8 cellular contexts compared by ENCODE assay signal in the genomic region with DNA sequence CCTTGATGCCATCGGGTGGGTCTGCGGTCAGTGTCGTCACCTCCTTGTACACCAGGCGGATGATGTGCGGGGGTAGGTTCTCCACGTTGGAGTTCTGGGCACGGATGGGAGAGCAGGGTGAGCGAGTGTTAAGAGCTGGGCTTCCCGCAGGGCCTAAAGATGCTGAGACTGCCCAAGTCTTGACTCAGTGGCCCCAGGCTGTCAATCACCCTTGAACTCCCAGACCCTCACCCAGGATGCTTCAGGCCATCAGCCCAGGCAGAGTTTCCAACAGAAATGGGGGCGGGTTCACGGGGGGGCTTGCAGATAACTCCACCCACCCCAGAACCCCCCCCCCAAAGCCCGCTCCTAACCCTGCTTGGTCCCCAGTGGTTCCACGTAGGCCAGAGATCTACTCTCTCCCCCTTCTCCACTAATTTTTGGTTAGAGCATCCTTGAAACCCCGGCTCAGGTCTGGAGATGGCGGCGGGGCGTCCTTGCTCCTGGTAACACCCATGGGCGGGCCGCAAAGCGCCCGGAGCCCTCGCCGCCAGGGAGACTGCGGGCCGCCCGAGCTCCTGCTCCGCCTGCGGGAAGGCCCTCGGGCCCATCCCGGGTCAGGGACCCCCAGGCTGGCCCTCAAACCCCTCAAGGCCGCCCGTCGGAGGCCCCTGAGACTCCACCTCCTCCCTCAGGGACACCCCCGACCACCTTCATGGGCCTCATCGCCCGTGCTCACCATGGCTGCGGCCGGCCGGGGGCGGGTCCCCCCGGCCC. TPM values are rescaled to one million over a fixed set of nuclear protein-coding genes. Genes with fewer than 3 reads are reported as not detected.
A peak's percentile ranks its signal among the peaks of the same experiment; 100 is the strongest.
DNase-seq lines count a peak whose midpoint lies in the region; ATAC-seq and TF ChIP-seq lines count a peak whose summit lies in the region.

No MANE protein-coding gene starts in this region.

- TF ChIP-seq EP300 in gastroesophageal sphincter (IDR thresholded peaks at IDR 0.05), result no peak

- POLR2A ChIA-PET in AG04450 (lab: Yijun Ruan, JAX), result interaction anchor here (0.6 to 5.3 kb wide), 32 partner anchors 9 to 261 kb away, joined by 3 to 93 read pairs (median 6); a partner anchor contains a TSS

- H2AK5ac ChIP-seq in trophoblast cell (ENCODE audit: low read length), result peak overlapping the region; percentile 64

- H3K27me3 ChIP-seq in AG04450 (ENCODE audit: control insufficient read depth, insufficient read depth, low read length) (no peaks in the 10 kb centered on the region), gastroesophageal sphincter (no peaks in the 10 kb centered on the region), trophoblast cell (ENCODE audit: insufficient read depth, low read length) (no peaks in the 10 kb centered on the region)

- no peak for TF ChIP-seq POLR2A in gastroesophageal sphincter (IDR thresholded peaks at IDR 0.05)

- H4K91ac ChIP-seq in trophoblast cell (ENCODE audit: low read depth, low read length), result peak overlapping the region; percentile 98

- H3K4me3 ChIP-seq in AG04450 (ENCODE audit: low read depth, low read length), result peak overlapping the region; percentile 83
- H3K4me3 ChIP-seq in gastroesophageal sphincter, result peak overlapping the region; percentile 55 to 85
- H3K4me3 ChIP-seq in trophoblast cell (ENCODE audit: low read depth, low read length), result peak overlapping the region; percentile 88

- H3K4ac ChIP-seq in trophoblast cell (ENCODE audit: low read depth, low read length), result peak overlapping the region; percentile 95

- H3K9me3 ChIP-seq in AG04450 (ENCODE audit: control insufficient read depth, insufficient read depth, low read length) (no peaks in the 10 kb centered on the region), gastroesophageal sphincter (no peaks in the 10 kb centered on the region), trophoblast cell (ENCODE audit: insufficient read depth, low read depth, low read length) (peaks cover 6% of the 10 kb centered on the region)

- peak overlapping the region; percentile 38 for H4K12ac ChIP-seq in trophoblast cell (ENCODE audit: low read depth, low read length)

- no peak overlapping the region for H2AFZ ChIP-seq in trophoblast cell (ENCODE audit: insufficient read depth, low read length, poor library complexity)

- DNase-seq in AG04450 (ENCODE audit: low read depth, low spot score), result no peak
- peak; percentile 80 for DNase-seq in activated effector memory CD4-positive, alpha-beta T cell treated with anti-CD3 and anti-CD28 coated beads, Interleukin-2, amount 50 U/mL, for 16 hours
- peak; percentile 51 to 65 for DNase-seq in trophoblast cell
- DNase-seq in OCI-M1 (lab: John Stamatoyannopoulos, UW), result no peak
- DNase-seq in SW480 (ENCODE audit: low spot score), result no peak

- H3K27ac ChIP-seq in AG04450 (ENCODE audit: low read depth, low read length), result peak overlapping the region; percentile 39
- peak overlapping the region; percentile 73 to 98 (median 96) for H3K27ac ChIP-seq in gastroesophageal sphincter
- peak overlapping the region; percentile 94 for H3K27ac ChIP-seq in trophoblast cell (ENCODE audit: low read depth, low read length)

- peak overlapping the region; percentile 90 for H3K14ac ChIP-seq in trophoblast cell (ENCODE audit: low read length)

- H2BK5ac ChIP-seq in trophoblast cell (ENCODE audit: low read depth, low read length, poor library complexity), result peak overlapping the region; percentile 67

- H3K36me3 ChIP-seq in gastroesophageal sphincter, result peaks cover 0 to 42% of the 10 kb centered on the region in 2 donors
- H3K36me3 ChIP-seq in trophoblast cell (ENCODE audit: control insufficient read depth in 1 of 2, insufficient read depth in 2 of 2, low read length in 2 of 2), result peaks cover 36 to 40% of the 10 kb centered on the region in 2 experiments

- peak overlapping the region; percentile 80 for H3K18ac ChIP-seq in trophoblast cell (ENCODE audit: low read length)

- H2BK12ac ChIP-seq in trophoblast cell (ENCODE audit: low read length), result no peak overlapping the region

- peaks cover 12% of the 10 kb centered on the region for H3K79me1 ChIP-seq in trophoblast cell (ENCODE audit: low read length)

- peak overlapping the region; percentile 75 for H4K8ac ChIP-seq in trophoblast cell (ENCODE audit: low read depth, low read length)

- CTCF ChIA-PET in AG04450 (lab: Charles Lee), result interaction anchor here (1.0 to 1.5 kb wide), 3 partner anchors 61 to 199 kb away, joined by 3 to 4 read pairs (median 3); no protein-coding TSS in a partner anchor

- H3K79me2 ChIP-seq in trophoblast cell (ENCODE audit: control insufficient read depth, insufficient read depth, low read length, poor library complexity), result peaks cover 18% of the 10 kb centered on the region

- H3K4me2 ChIP-seq in trophoblast cell (ENCODE audit: low read length), result peak overlapping the region; percentile 73

- H3K4me1 ChIP-seq in gastroesophageal sphincter, result peaks cover 0 to 22% (median 16%) of the 10 kb centered on the region in 3 donors
- H3K4me1 ChIP-seq in trophoblast cell (ENCODE audit: control insufficient read depth in 1 of 2, insufficient read depth in 2 of 2, low read length in 2 of 2), result peaks cover 12 to 19% of the 10 kb centered on the region in 2 experiments

- H3K9ac ChIP-seq in trophoblast cell (ENCODE audit: low read length), result peak overlapping the region; percentile 97

- ATAC-seq in GM18858 (IDR thresholded peaks at IDR 0.05; ENCODE audit: unreplicated experiment), result peak; percentile 19
- ATAC-seq in HG03571 (IDR thresholded peaks at IDR 0.05; ENCODE audit: unreplicated experiment), result peak; percentile 9
- ATAC-seq in gastroesophageal sphincter, result peak; percentile 1

- WGBS in gastroesophageal sphincter (ENCODE audit: low coverage in 1 of 2), 2 donors, result 0% methylated on average over 1 of the region's 41 CpGs; no CpG with 5 or more reads in 1 of the 2 donors
- whole genome bisulfite sequencing in trophoblast cell (ENCODE audit: extremely low coverage, insufficient coverage, insufficient read length), result no CpG with 5 or more reads among the region's 41 CpGs

- H3K23ac ChIP-seq in trophoblast cell (ENCODE audit: low read length), result no peak overlapping the region

- H2BK120ac ChIP-seq in trophoblast cell (ENCODE audit: insufficient read depth, low read length, poor library complexity), result peak overlapping the region; percentile 85

- TF ChIP-seq CTCF in AG04450 (IDR thresholded peaks at IDR 0.05; ENCODE audit: low read depth, low read length) (no peak), gastroesophageal sphincter (IDR thresholded peaks at IDR 0.05) (no peak)

RNA-seq across cellular contexts. Expression of a gene that starts 0.5 kb away (rescaled TPM):
- polyA plus RNA-seq in AG04450 (2011; rRNA removed), result 28.9 and 39.0 TPM in 2 replicates
- 34.5 and 41.0 TPM in 2 replicates for polyA minus RNA-seq in AG04450 (2011; rRNA and poly(A)+ RNA removed)
- 10 to 100 TPM; 12.6 to 17.7 (median 15.4) TPM for total RNA-seq in gastroesophageal sphincter
- 90.9 and 103 TPM in 2 replicates for polyA plus RNA-seq in trophoblast cell (2013)

RNA-seq across cellular contexts. Expression of a gene that starts 21.3 kb away (rescaled TPM):
- 325 and 535 TPM in 2 replicates for polyA plus RNA-seq in AG04450 (2011; rRNA removed)
- 998 and 1,283 TPM in 2 replicates for polyA minus RNA-seq in AG04450 (2011; rRNA and poly(A)+ RNA removed)
- total RNA-seq in gastroesophageal sphincter, result 100 to 1,000 TPM; 174 to 282 (median 271) TPM
- 2,317 and 2,363 TPM in 2 replicates for polyA plus RNA-seq in trophoblast cell (2013)

RNA-seq across cellular contexts. Expression of a gene that starts 23.0 kb away (rescaled TPM):
- polyA plus RNA-seq in AG04450 (2011; rRNA removed), result not detected in 2 replicates
- not detected in 2 replicates for polyA minus RNA-seq in AG04450 (2011; rRNA and poly(A)+ RNA removed)
- 1 to 10 TPM in 2 of 4 donors, not detected in 2; 1.6 to 6.0 TPM for total RNA-seq in gastroesophageal sphincter
- 0.50 and 0.52 TPM in 2 replicates for polyA plus RNA-seq in trophoblast cell (2013)

RNA-seq across cellular contexts. Expression of a gene that starts 30.4 kb away (rescaled TPM):
- 0.32 and 0.50 TPM in 2 replicates for polyA plus RNA-seq in AG04450 (2011; rRNA removed)
- polyA minus RNA-seq in AG04450 (2011; rRNA and poly(A)+ RNA removed), result not detected in 2 replicates
- total RNA-seq in gastroesophageal sphincter, result not detected
- 0.15 and 0.18 TPM in 2 replicates for polyA plus RNA-seq in trophoblast cell (2013)

RNA-seq across cellular contexts. Expression of a gene that starts 36.1 kb away (rescaled TPM):
- polyA plus RNA-seq in AG04450 (2011; rRNA removed), result 0.01 TPM in 1 of 2 replicates, not detected in the other
- polyA minus RNA-seq in AG04450 (2011; rRNA and poly(A)+ RNA removed), result 0.04 and 0.18 TPM in 2 replicates
- not detected for total RNA-seq in gastroesophageal sphincter
- polyA plus RNA-seq in trophoblast cell (2013), result not detected in 2 replicates

Comparison
In these comparisons a context has a peak if more than half of its experiments do, and no peak if none do; other contexts are left out.
1. DNase-seq: peak in activated effector memory CD4-positive, alpha-beta T cell treated with anti-CD3 and anti-CD28 coated beads, Interleukin-2, amount 50 U/mL, for 16 hours (single experiment) and trophoblast cell (2 of 2); none in AG04450 (single experiment), OCI-M1 (single experiment) and SW480 (single experiment).
2. H3K27ac ChIP-seq: peak in every context shown above with its lines; median percentile 96 in gastroesophageal sphincter; 94 in trophoblast cell; 39 in AG04450.
3. Peak in every context shown above with its lines, with median percentiles within 50 percentile points of each other: H3K4me3 ChIP-seq and ATAC-seq.